Comparison of ENCODE assay signal across 14 cellular contexts in genomic region chr1:202848191-202848542, GRCh38. TPM values are rescaled to one million over a fixed set of nuclear protein-coding genes. Genes with fewer than 3 reads are reported as not detected.
DNase-seq lines count a peak whose midpoint lies in the region; ATAC-seq, FAIRE-seq and TF ChIP-seq lines count a peak whose summit lies in the region.
"Had no signal": no experiment of that assay in that cellular context is flagged by ENCODE, and none has a peak within 500 bp of the region (broad histone marks: within the 10 kb centered on the region; RNA-seq: fewer than 3 reads in every experiment).

No MANE protein-coding gene starts in this region.

- TF ChIP-seq POLR2A in K562 (conservative IDR thresholded peaks at IDR 0.05) (no peak), upper lobe of left lung (IDR thresholded peaks at IDR 0.05) (no peak)

- H3K27me3 ChIP-seq in K562 (ENCODE audit: control insufficient read depth in 2 of 2, insufficient read depth in 2 of 2, low read length in 2 of 2) (peaks cover 0 to 7% of the 10 kb centered on the region in 2 experiments; a peak in 1 of 5 replicates), HAP-1 (ENCODE audit: low read depth) (no peaks in the 10 kb centered on the region), upper lobe of left lung (no peaks in the 10 kb centered on the region)
- H3K27me3 ChIP-seq: ascending aorta, BE2C, hepatocyte had no signal

- H3K4me1 ChIP-seq in K562 (replicated peaks in 1 of 2; ENCODE audit: control insufficient read depth in 2 of 2, insufficient read depth in 2 of 2, low read length in 2 of 2), result no peaks in the 10 kb centered on the region; a peak in 2 of 5 replicates
- H3K4me1 ChIP-seq in HAP-1, result no peaks in the 10 kb centered on the region; the same call in 1 of the 2 replicates
- no peaks in the 10 kb centered on the region for H3K4me1 ChIP-seq in upper lobe of left lung
- H3K4me1 ChIP-seq: ascending aorta, BE2C had no signal

- no peak overlapping the region for H3K4me3 ChIP-seq in GM12864 (ENCODE audit: low read depth, low read length)
- no peak overlapping the region for H3K4me3 ChIP-seq in K562
- no peak overlapping the region for H3K4me3 ChIP-seq in HAP-1
- no peak overlapping the region for H3K4me3 ChIP-seq in upper lobe of left lung
- H3K4me3 ChIP-seq: ascending aorta, hepatocyte, thoracic aorta had no signal

- CTCF ChIA-PET in K562 (lab: Yijun Ruan, JAX; ENCODE audit: low intra/inter-chr PET ratio), result interaction anchor here (1.2 kb wide), 1 partner anchor 96 kb away, joined by 6 read pairs; no protein-coding TSS in a partner anchor

- TF ChIP-seq CTCF in GM12864 (IDR thresholded peaks at IDR 0.05; ENCODE audit: low read depth, low read length, missing control alignments), result no peak
- no peak for TF ChIP-seq CTCF in K562 (IDR thresholded peaks at IDR 0.05 in 2 of 3, conservative IDR thresholded peaks at IDR 0.05 in 1 of 3; ENCODE audit: insufficient read depth in 2 of 3, low read depth in 1 of 3, low read length in 3 of 3)
- TF ChIP-seq CTCF in upper lobe of left lung (IDR thresholded peaks at IDR 0.05), result no peak

- H3K9me3 ChIP-seq in K562 (replicated peaks; ENCODE audit: control insufficient read depth, insufficient read depth, low read depth, low read length) (no peaks in the 10 kb centered on the region), HAP-1 (no peaks in the 10 kb centered on the region), upper lobe of left lung (no peaks in the 10 kb centered on the region)
- H3K9me3 ChIP-seq: ascending aorta, BE2C, thoracic aorta had no signal

- H4K20me1 ChIP-seq in K562 (replicated peaks; ENCODE audit: control insufficient read depth, insufficient read depth, low read length), result no peaks in the 10 kb centered on the region

- no peaks in the 10 kb centered on the region for H3K9me1 ChIP-seq in K562 (ENCODE audit: control insufficient read depth, insufficient read depth, low read length)

- no peak for TF ChIP-seq EP300 in K562 (IDR thresholded peaks at IDR 0.05; ENCODE audit: low read length)
- no peak for TF ChIP-seq EP300 in upper lobe of left lung (IDR thresholded peaks at IDR 0.05)

- 18% methylated on average over 2 of the region's 2 CpGs for WGBS in K562 (ENCODE audit: insufficient coverage, low coverage, missing lambda C conversion rate)
- 48 to 69% methylated on average over 2 of the region's 2 CpGs for WGBS in upper lobe of left lung, 2 donors

- H3K9ac ChIP-seq in K562 (ENCODE audit: insufficient read depth in 1 of 2, low read depth in 2 of 2, low read length in 2 of 2), result no peak overlapping the region

- H3K27ac ChIP-seq in K562 (ENCODE audit: extremely low read depth, low read depth, low read length), result no peak overlapping the region
- H3K27ac ChIP-seq in upper lobe of left lung, result no peak overlapping the region
- H3K27ac ChIP-seq: ascending aorta, hepatocyte, thoracic aorta had no signal

- FAIRE-seq in K562 (lab: Jason Lieb, UNC), result no peak

- in situ Hi-C loops in K562 (cut with MboI) (no loop called here), HAP-1 (cut with MboI; ENCODE audit: low sequenced_read_pairs) (no loop called here)

- 0 out of 2 replicates have a peak overlapping the region, but pooled peaks have one; percentile 13 for H2AFZ ChIP-seq in K562 (ENCODE audit: low read depth, low read length)
- H2AFZ ChIP-seq: hepatocyte had no signal

- POLR2A ChIA-PET in K562 (lab: Yijun Ruan, JAX), result interaction anchor here (1.2 kb wide), 1 partner anchor 16 kb away, joined by 3 read pairs; no protein-coding TSS in a partner anchor

- BruUV-seq in K562 (replicated peaks; lab: Mats Ljungman, UMichigan), result no TSS peak

- TF ChIP-seq RAD21 in K562 (CRISPR knock-in tag; conservative IDR thresholded peaks at IDR 0.05 in 1 of 2, IDR thresholded peaks at IDR 0.05 in 1 of 2), result no peak

- no peaks in the 10 kb centered on the region for H3K79me2 ChIP-seq in K562 (ENCODE audit: control insufficient read depth, insufficient read depth, low read length)
- H3K79me2 ChIP-seq: hepatocyte had no signal

- intact Hi-C loops in K562 (cut with micrococcal nuclease), result no loop called here

- H3K4me2 ChIP-seq in K562 (ENCODE audit: insufficient read depth, low read length), result no peak overlapping the region
- H3K4me2 ChIP-seq: hepatocyte had no signal

- ATAC-seq in GM19455 (IDR thresholded peaks at IDR 0.05; ENCODE audit: unreplicated experiment) (peak; percentile 81), HG03025 (IDR thresholded peaks at IDR 0.05; ENCODE audit: low FRiP score, unreplicated experiment) (peak; percentile 85), K562 (no peak; the same call in 2 of the 3 replicates), upper lobe of left lung (ENCODE audit: low FRiP score in 2 of 2) (no peak)

- no peaks in the 10 kb centered on the region for H3K36me3 ChIP-seq in K562 (ENCODE audit: control insufficient read depth, insufficient read depth, low read length)
- H3K36me3 ChIP-seq in HAP-1 (replicated peaks), result no peaks in the 10 kb centered on the region; the same call in 1 of the 2 replicates
- no peaks in the 10 kb centered on the region for H3K36me3 ChIP-seq in upper lobe of left lung
- H3K36me3 ChIP-seq: ascending aorta, BE2C, thoracic aorta had no signal

- DNase-seq in GM12864 (ENCODE audit: low read depth) (peak; percentile 37), K562 (ENCODE audit: extremely low read depth in 1 of 4, low spot score in 3 of 4) (no peak), HAP-1 (ENCODE audit: low spot score in 2 of 2) (no peak), NCI-H1092 (lab: John Stamatoyannopoulos, UW) (no peak), DMS53 treated with DMSO at 0.1 percent for 48 hours (lab: John Stamatoyannopoulos, UW; ENCODE audit: unreplicated experiment) (no peak), upper lobe of left lung (no peak)
- DNase-seq: BE2C, NCI-H1105 treated with DMSO at 0.1 percent for 48 hours had no signal

RNA-seq across cellular contexts. Expression of gene PCAT6, which starts 37.4 kb away (rescaled TPM):
- total RNA-seq in K562 (2011; cell fraction: chromatin; rRNA removed; ENCODE audit: low replicate concordance), result 3.1 and 5.2 TPM in 2 replicates
- 1.4 and 6.3 TPM in 2 replicates for total RNA-seq in K562 (2011; cell fraction: nucleolus; rRNA removed)
- total RNA-seq in K562 (2011; cell fraction: nucleoplasm; rRNA removed), result 4.4 and 5.0 TPM in 2 replicates
- total RNA-seq in K562 (2014; rRNA removed) (0.45 TPM in 1 of 2 replicates, not detected in the other), K562 (2014; rRNA removed; fragmentation: Illumina TruSeq; extraction: Trizol) (0.25 TPM in 1 of 2 replicates, not detected in the other), K562 (2015; rRNA removed; fragmentation: Illumina TruSeq; extraction: Trizol) (0.36 TPM in 1 of 2 replicates, not detected in the other), K562 (2021) (2.4 and 2.5 TPM in 2 replicates), upper lobe of left lung (1 to 10 TPM in 3 of 6 donors, under 1 TPM in 1, not detected in 2; 0.86 to 3.8 (median 1.6) TPM)
- polyA plus RNA-seq in K562 (2011; rRNA removed) (1.0 and 2.2 TPM in 2 replicates), K562 (2014; fragmentation: Illumina TruSeq; extraction: Trizol) (0.65 and 2.8 TPM in 2 replicates), K562 (2014; fragmentation: Nextera tagmentation; extraction: Ambion mirVana) (under 1 TPM; 0.35 to 0.42 TPM), K562 (2014; rRNA removed) (0.13 and 1.0 TPM in 2 replicates)
- polyA plus RNA-seq in K562 (2011; cell fraction: cytosol; rRNA removed), result 2.6 and 4.9 TPM in 2 replicates
- polyA plus RNA-seq in K562 (2011; cell fraction: nucleus; rRNA removed), result 9.1 and 9.4 TPM in 2 replicates
- polyA plus RNA-seq in K562 (2012), result 2.6 and 2.8 TPM in 2 replicates
- polyA minus RNA-seq in K562 (2011; rRNA and poly(A)+ RNA removed), result 0.66 TPM in 1 of 2 replicates, not detected in the other
- polyA minus RNA-seq in K562 (2011; cell fraction: cytosol; rRNA and poly(A)+ RNA removed), result not detected in 2 replicates
- 1.9 and 3.1 TPM in 2 replicates for polyA minus RNA-seq in K562 (2011; cell fraction: nucleus; rRNA and poly(A)+ RNA removed)
- total RNA-seq: ascending aorta, G401, thoracic aorta had no signal

RNA-seq across cellular contexts. Expression of gene KDM5B, which starts 39.9 kb away (rescaled TPM):
- total RNA-seq in K562 (2011; cell fraction: chromatin; rRNA removed; ENCODE audit: low replicate concordance), result 288 and 694 TPM in 2 replicates
- total RNA-seq in K562 (2011; cell fraction: nucleolus; rRNA removed), result 161 and 184 TPM in 2 replicates
- total RNA-seq in K562 (2011; cell fraction: nucleoplasm; rRNA removed), result 310 and 396 TPM in 2 replicates
- total RNA-seq in K562 (2014; rRNA removed) (50.7 and 56.3 TPM in 2 replicates), K562 (2014; rRNA removed; fragmentation: Illumina TruSeq; extraction: Trizol) (71.4 and 78.0 TPM in 2 replicates), K562 (2015; rRNA removed; fragmentation: Illumina TruSeq; extraction: Trizol) (54.6 and 57.1 TPM in 2 replicates), K562 (2021) (88.5 and 90.6 TPM in 2 replicates), upper lobe of left lung (100 to 1,000 TPM in 1 of 6 donors, 10 to 100 TPM in 5; 42.2 to 102 (median 51.6) TPM)
- polyA plus RNA-seq in K562 (2011; rRNA removed) (61.1 and 72.3 TPM in 2 replicates), K562 (2014; fragmentation: Illumina TruSeq; extraction: Trizol) (44.4 and 58.5 TPM in 2 replicates), K562 (2014; fragmentation: Nextera tagmentation; extraction: Ambion mirVana) (10 to 100 TPM; 15.4 to 18.5 TPM), K562 (2014; rRNA removed) (32.6 and 38.6 TPM in 2 replicates)
- polyA plus RNA-seq in K562 (2011; cell fraction: cytosol; rRNA removed), result 38.5 and 52.9 TPM in 2 replicates
- 89.8 and 102 TPM in 2 replicates for polyA plus RNA-seq in K562 (2011; cell fraction: nucleus; rRNA removed)
- polyA plus RNA-seq in K562 (2012), result 35.3 and 36.5 TPM in 2 replicates
- 254 and 263 TPM in 2 replicates for polyA minus RNA-seq in K562 (2011; rRNA and poly(A)+ RNA removed)
- 73.4 and 106 TPM in 2 replicates for polyA minus RNA-seq in K562 (2011; cell fraction: cytosol; rRNA and poly(A)+ RNA removed)
- polyA minus RNA-seq in K562 (2011; cell fraction: nucleus; rRNA and poly(A)+ RNA removed), result 109 and 175 TPM in 2 replicates

RNA-seq across cellular contexts. Expression of gene RABIF, which starts 40.8 kb away (rescaled TPM):
- 8.4 and 11.4 TPM in 2 replicates for total RNA-seq in K562 (2011; cell fraction: chromatin; rRNA removed; ENCODE audit: low replicate concordance)
- total RNA-seq in K562 (2011; cell fraction: nucleolus; rRNA removed), result 7.4 and 8.3 TPM in 2 replicates
- 12.5 and 28.8 TPM in 2 replicates for total RNA-seq in K562 (2011; cell fraction: nucleoplasm; rRNA removed)
- total RNA-seq in K562 (2014; rRNA removed), result 7.4 and 11.4 TPM in 2 replicates
- 8.8 and 9.8 TPM in 2 replicates for total RNA-seq in K562 (2014; rRNA removed; fragmentation: Illumina TruSeq; extraction: Trizol)
- 13.3 and 13.4 TPM in 2 replicates for total RNA-seq in K562 (2015; rRNA removed; fragmentation: Illumina TruSeq; extraction: Trizol)
- total RNA-seq in K562 (2021), result 11.0 and 12.3 TPM in 2 replicates
- 14.9 and 17.1 TPM in 2 replicates for polyA plus RNA-seq in K562 (2011; rRNA removed)
- polyA plus RNA-seq in K562 (2011; cell fraction: cytosol; rRNA removed), result 11.9 and 16.6 TPM in 2 replicates
- polyA plus RNA-seq in K562 (2011; cell fraction: nucleus; rRNA removed), result 6.4 and 8.5 TPM in 2 replicates
- polyA plus RNA-seq in K562 (2012), result 14.5 and 15.4 TPM in 2 replicates
- 17.6 and 20.1 TPM in 2 replicates for polyA plus RNA-seq in K562 (2014; fragmentation: Illumina TruSeq; extraction: Trizol)
- 10 to 100 TPM in 1 of 2 experiments, 1 to 10 TPM in 1; 8.7 to 10.1 TPM for polyA plus RNA-seq in K562 (2014; fragmentation: Nextera tagmentation; extraction: Ambion mirVana)
- polyA plus RNA-seq in K562 (2014; rRNA removed), result 13.8 and 14.3 TPM in 2 replicates
- 10.8 and 12.4 TPM in 2 replicates for polyA minus RNA-seq in K562 (2011; rRNA and poly(A)+ RNA removed)
- 3.1 and 5.5 TPM in 2 replicates for polyA minus RNA-seq in K562 (2011; cell fraction: cytosol; rRNA and poly(A)+ RNA removed)
- 3.4 and 5.8 TPM in 2 replicates for polyA minus RNA-seq in K562 (2011; cell fraction: nucleus; rRNA and poly(A)+ RNA removed)
- total RNA-seq in upper lobe of left lung, result 10 to 100 TPM in 2 of 6 donors, 1 to 10 TPM in 4; 2.0 to 11.7 (median 7.9) TPM

Comparison
In these comparisons a context has a peak if more than half of its experiments do, and no peak if none do; other contexts are left out.
1. ATAC-seq: peak in GM19455 (single experiment) and HG03025 (single experiment); none in K562 (single experiment) and upper lobe of left lung (0 of 2).